8 cellular contexts compared by ENCODE assay signal in genomic region chr3:131216801-131217200, GRCh38.
A peak's percentile ranks its signal among the peaks of the same experiment; 100 is the strongest.
DNase-seq lines count a peak whose midpoint lies in the region; ATAC-seq and TF ChIP-seq lines count a peak whose summit lies in the region.

No MANE protein-coding gene starts in this region.

- H3K4me2 ChIP-seq in SK-N-SH (peak overlapping the region; percentile 55; the same call in 1 of the 2 replicates), skeletal muscle satellite cell (ENCODE audit: low read length) (peak overlapping the region; percentile 75), OCI-LY7 (ENCODE audit: low read length) (no peak overlapping the region)

- no peak for TF ChIP-seq RAD21 in SK-N-SH (IDR thresholded peaks at IDR 0.05; ENCODE audit: low read length)

- POLR2A ChIA-PET in SK-N-SH (lab: Yijun Ruan, JAX): no interaction called here
- POLR2A ChIA-PET in OCI-LY7 (lab: Charles Lee): no interaction called here

- CTCF ChIA-PET in SK-N-SH (lab: Yijun Ruan, JAX) (no interaction called here), OCI-LY7 (lab: Charles Lee; ENCODE audit: unreplicated experiment) (no interaction called here)

- H3K79me2 ChIP-seq in SK-N-SH (ENCODE audit: insufficient read depth) (no peaks in the 10 kb centered on the region), OCI-LY7 (ENCODE audit: insufficient read depth, low read depth, low read length) (no peaks in the 10 kb centered on the region)

- H3K36me3 ChIP-seq in SK-N-SH (replicated peaks in 1 of 2; ENCODE audit: control insufficient read depth in 1 of 2, insufficient read depth in 2 of 2, low read length in 1 of 2) (no peaks in the 10 kb centered on the region), skeletal muscle satellite cell (ENCODE audit: insufficient read depth, low read length) (no peaks in the 10 kb centered on the region), OCI-LY7 (ENCODE audit: insufficient read depth, low read length) (no peaks in the 10 kb centered on the region)

- WGBS in SK-N-SH (ENCODE audit: low lambda C conversion rate): 36% methylated on average over 6 of the region's 6 CpGs

- intact Hi-C loops in OCI-LY7 (cut with micrococcal nuclease; ENCODE audit: unreplicated experiment): no loop called here

- H3K27ac ChIP-seq in SK-N-SH (ENCODE audit: low read depth in 2 of 2, low read length in 1 of 2): peak overlapping the region in 1 of 2 experiments; percentile 27; a peak in 2 of 4 replicates
- H3K27ac ChIP-seq in OCI-LY7 (ENCODE audit: low read depth, low read length, poor library complexity, severe bottlenecking): no peak overlapping the region

- TF ChIP-seq EP300 in SK-N-SH (IDR thresholded peaks at IDR 0.05; ENCODE audit: borderline replicate concordance in 1 of 2, low read depth in 1 of 2, low read length in 1 of 2): no peak

- H2AFZ ChIP-seq in SK-N-SH (ENCODE audit: low read depth) (no peak overlapping the region), OCI-LY7 (ENCODE audit: low read length) (no peak overlapping the region)

- H3K9me3 ChIP-seq in SK-N-SH (no peaks in the 10 kb centered on the region), skeletal muscle satellite cell (replicated peaks; ENCODE audit: low read length) (no peaks in the 10 kb centered on the region), OCI-LY7 (ENCODE audit: low read length) (no peaks in the 10 kb centered on the region)

- no peak for TF ChIP-seq CTCF in SK-N-SH (IDR thresholded peaks at IDR 0.05)
- no peak for TF ChIP-seq CTCF in OCI-LY7 (conservative IDR thresholded peaks at IDR 0.05; ENCODE audit: low read length)

- H4K20me1 ChIP-seq in SK-N-SH (ENCODE audit: insufficient read depth) (no peaks in the 10 kb centered on the region), OCI-LY7 (ENCODE audit: insufficient read depth, low read length) (no peaks in the 10 kb centered on the region)

- peaks cover 0 to 17% of the 10 kb centered on the region in 2 experiments; a peak in 2 of 4 replicates for H3K4me1 ChIP-seq in SK-N-SH (ENCODE audit: control insufficient read depth in 1 of 2, insufficient read depth in 2 of 2, low read depth in 1 of 2, low read length in 1 of 2)
- peaks cover 41% of the 10 kb centered on the region for H3K4me1 ChIP-seq in skeletal muscle satellite cell (ENCODE audit: control insufficient read depth, insufficient read depth, low read length)
- H3K4me1 ChIP-seq in OCI-LY7 (ENCODE audit: insufficient read depth, low read length, poor library complexity, severe bottlenecking): no peaks in the 10 kb centered on the region

- ATAC-seq in HG02973 (IDR thresholded peaks at IDR 0.05; ENCODE audit: unreplicated experiment): no peak

- DNase-seq in NCI-H146 (lab: John Stamatoyannopoulos, UW): peak; percentile 21
- DNase-seq in NCI-H146 treated with DMSO at 0.1 percent for 48 hours (lab: John Stamatoyannopoulos, UW; ENCODE audit: unreplicated experiment): no peak
- no peak for DNase-seq in SK-N-SH
- peak; percentile 73 for DNase-seq in glomerular visceral epithelial cell (ENCODE audit: extremely low spot score)
- no peak for DNase-seq in OCI-LY7 (ENCODE audit: low spot score)
- no peak for DNase-seq in NCI-H1930 (lab: John Stamatoyannopoulos, UW)

- H3K27me3 ChIP-seq in SK-N-SH (ENCODE audit: insufficient read depth): no peaks in the 10 kb centered on the region
- no peaks in the 10 kb centered on the region for H3K27me3 ChIP-seq in skeletal muscle satellite cell (ENCODE audit: control insufficient read depth, insufficient read depth, low read length)

- H3K9ac ChIP-seq in SK-N-SH (no peak overlapping the region), skeletal muscle satellite cell (ENCODE audit: low read depth, low read length) (peak overlapping the region; percentile 77)

- H3F3A ChIP-seq in SK-N-SH (replicated peaks; ENCODE audit: insufficient read depth): peaks cover 9% of the 10 kb centered on the region

- no peak overlapping the region for H3K4me3 ChIP-seq in SK-N-SH (ENCODE audit: low read depth in 2 of 2, low read length in 1 of 2)
- H3K4me3 ChIP-seq in skeletal muscle satellite cell (ENCODE audit: low read length): peak overlapping the region; percentile 29
- H3K4me3 ChIP-seq in OCI-LY7 (ENCODE audit: low read depth, low read length, poor library complexity, severe bottlenecking): no peak overlapping the region

- H3K9me2 ChIP-seq in SK-N-SH (no peaks in the 10 kb centered on the region), OCI-LY7 (ENCODE audit: insufficient read depth, low read length) (no peaks in the 10 kb centered on the region)

- no TSS peak for BruUV-seq in OCI-LY7 (replicated peaks; lab: Mats Ljungman, UMichigan)

TF ChIP-seq in SK-N-SH, 30 proteins besides CTCF, POLR2A, EP300 and RAD21:
- TF ChIP-seq, protein P1, sequence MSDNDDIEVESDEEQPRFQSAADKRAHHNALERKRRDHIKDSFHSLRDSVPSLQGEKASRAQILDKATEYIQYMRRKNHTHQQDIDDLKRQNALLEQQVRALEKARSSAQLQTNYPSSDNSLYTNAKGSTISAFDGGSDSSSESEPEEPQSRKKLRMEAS (IDR thresholded peaks at IDR 0.05; ENCODE audit: low read depth): no peak
- TF ChIP-seq JUND (IDR thresholded peaks at IDR 0.05) (peak; percentile 41), USF2 (IDR thresholded peaks at IDR 0.05; ENCODE audit: borderline replicate concordance, low read depth, low read length) (no peak), EZH2phosphoT487 (IDR thresholded peaks at IDR 0.05; ENCODE audit: borderline replicate concordance, low read depth) (no peak), FOSL2 (IDR thresholded peaks at IDR 0.05; ENCODE audit: borderline replicate concordance, low read depth) (peak; percentile 60), TCF12 (IDR thresholded peaks at IDR 0.05) (peak; percentile 12; the same call in 1 of the 2 replicates)

Comparison
In these comparisons a context has a peak if more than half of its experiments do, and no peak if none do; other contexts are left out.
1. DNase-seq: peak in NCI-H146 (single experiment) and glomerular visceral epithelial cell (single experiment); none in NCI-H146 treated with DMSO at 0.1 percent for 48 hours (single experiment), SK-N-SH (single experiment), OCI-LY7 (single experiment) and NCI-H1930 (0 of 2).